Comparison of ENCODE assay signal across 27 cellular contexts in genomic region chr13:113559061-113559460, GRCh38. TPM values are rescaled to one million over a fixed set of nuclear protein-coding genes. Genes with fewer than 3 reads are reported as not detected.
DNase-seq lines count a peak whose midpoint lies in the region; ATAC-seq, FAIRE-seq and TF ChIP-seq lines count a peak whose summit lies in the region.
"Had no signal": no experiment of that assay in that cellular context is flagged by ENCODE, and none has a peak within 500 bp of the region (broad histone marks: within the 10 kb centered on the region; RNA-seq: fewer than 3 reads in every experiment).

No MANE protein-coding gene starts in this region.

- H3K27ac ChIP-seq in HepG2 (ENCODE audit: extremely low read length, insufficient read depth, low read length): no peak overlapping the region
- no peak overlapping the region for H3K27ac ChIP-seq in right lobe of liver
- no peak overlapping the region for H3K27ac ChIP-seq in endodermal cell (ENCODE audit: low read depth, low read length)
- no peak overlapping the region for H3K27ac ChIP-seq in upper lobe of right lung
- H3K27ac ChIP-seq: BLaER1, epithelial cell of prostate had no signal

- H3K4me1 ChIP-seq in HepG2 (ENCODE audit: insufficient read depth, low read length): peaks cover 27% of the 10 kb centered on the region
- H3K4me1 ChIP-seq in right lobe of liver: peaks cover 0 to 6% (median 0%) of the 10 kb centered on the region in 4 donors
- H3K4me1 ChIP-seq in endodermal cell (ENCODE audit: control insufficient read depth, insufficient read depth, low read length): no peaks in the 10 kb centered on the region
- H3K4me1 ChIP-seq in upper lobe of right lung: no peaks in the 10 kb centered on the region
- H3K4me1 ChIP-seq: HAP-1 had no signal

- DNase-seq in HepG2 (ENCODE audit: low spot score) (no peak), right lobe of liver (no peak), endodermal cell (peak; percentile 20), upper lobe of right lung (peak; percentile 10), NCI-H128 (lab: John Stamatoyannopoulos, UW; ENCODE audit: unreplicated experiment) (no peak)
- DNase-seq in activated CD4-positive, alpha-beta T cell treated with anti-CD3 and anti-CD28 coated beads, Interleukin-2, amount 10 ng/mL, durations not matched to agents 7 days and 5 days: no peak
- DNase-seq in activated CD4-positive, alpha-beta T cell treated with anti-CD3 and anti-CD28 coated beads, Interleukin-2, amount 50 U/mL, for 1 hour: no peak
- DNase-seq: activated CD4-positive, alpha-beta T cell treated with anti-CD3 and anti-CD28 coated beads for 36 hours; amygdala; DMS53; hypothalamus; Karpas-422; mesendoderm; NCI-H1694; NCI-H82; SHP77 treated with DMSO at 0.1 percent for 48 hours; stimulated activated CD4-positive, alpha-beta T cell treated with anti-CD3 and anti-CD28 coated beads, Interleukin-4, amount 100 ng/mL, for 4 hours; substantia nigra had no signal

- H3K27me3 Mint-ChIP-seq in endodermal cell (ENCODE audit: insufficient read depth): peaks cover 3% of the 10 kb centered on the region
- H3K27me3 Mint-ChIP-seq in nephron (ENCODE audit: low read depth): peaks cover 5% of the 10 kb centered on the region
- H3K27me3 Mint-ChIP-seq in activated CD4-positive, alpha-beta T cell treated with anti-CD3 and anti-CD28 coated beads, Interleukin-2, amount 10 ng/mL, durations not matched to agents 7 days and 5 days: no peaks in the 10 kb centered on the region
- H3K27me3 Mint-ChIP-seq: activated CD4-positive, alpha-beta T cell treated with anti-CD3 and anti-CD28 coated beads for 36 hours; activated naive CD4-positive, alpha-beta T cell treated with anti-CD3 and anti-CD28 coated beads, Interleukin-2, amount 50 U/mL, for 24 hours had no signal

- no peak for FAIRE-seq in HepG2 (lab: Jason Lieb, UNC)
- FAIRE-seq: GM12892, RCC 7860 had no signal

- no peaks in the 10 kb centered on the region for H3K79me2 ChIP-seq in HepG2 (ENCODE audit: insufficient read depth, low read length)

- no TSS peak for BruUV-seq in HepG2 (replicated peaks; lab: Mats Ljungman, UMichigan)

- TF ChIP-seq POLR2A in HepG2 (IDR thresholded peaks at IDR 0.05; ENCODE audit: insufficient read depth in 1 of 2, low read depth in 2 of 2, low read length in 2 of 2) (no peak), right lobe of liver (IDR thresholded peaks at IDR 0.05) (no peak)

- in situ Hi-C loops in HepG2 (cut with HindIII; ENCODE audit: extremely low pct_ligation_motif_present, low pct_unique_long_range_greater_than_20kb): no loop called here

- H3K9ac ChIP-seq in HepG2 (ENCODE audit: insufficient read depth, low read depth, low read length): no peak overlapping the region
- no peak overlapping the region for H3K9ac ChIP-seq in endodermal cell (ENCODE audit: extremely low read depth, low read length, poor library complexity, severe bottlenecking)
- H3K9ac ChIP-seq: BLaER1 had no signal

- H3K27me3 ChIP-seq in HepG2 (ENCODE audit: control insufficient read depth in 1 of 2, insufficient read depth in 2 of 2, low read length in 2 of 2) (no peaks in the 10 kb centered on the region), right lobe of liver (no peaks in the 10 kb centered on the region), endodermal cell (ENCODE audit: control insufficient read depth, insufficient read depth, low read length, poor library complexity, severe bottlenecking) (no peaks in the 10 kb centered on the region), upper lobe of right lung (no peaks in the 10 kb centered on the region)
- H3K27me3 ChIP-seq: BLaER1 had no signal

- no peaks in the 10 kb centered on the region for H3K4me1 Mint-ChIP-seq in endodermal cell
- H3K4me1 Mint-ChIP-seq in nephron: peaks cover 15% of the 10 kb centered on the region
- H3K4me1 Mint-ChIP-seq in activated CD4-positive, alpha-beta T cell treated with anti-CD3 and anti-CD28 coated beads, Interleukin-2, amount 10 ng/mL, durations not matched to agents 7 days and 5 days: no peaks in the 10 kb centered on the region

- H3K9me3 ChIP-seq in HepG2 (ENCODE audit: low read length) (no peaks in the 10 kb centered on the region), right lobe of liver (no peaks in the 10 kb centered on the region), endodermal cell (ENCODE audit: control insufficient read depth, low read length) (no peaks in the 10 kb centered on the region), upper lobe of right lung (no peaks in the 10 kb centered on the region)
- H3K9me3 ChIP-seq: BLaER1, HAP-1 had no signal

- intact Hi-C loops in HepG2 (cut with micrococcal nuclease; ENCODE audit: unreplicated experiment) (no loop called here), right lobe of liver (cut with DNase I) (no loop called here), upper lobe of right lung (cut with DNase I) (no loop called here)

- H3K4me3 Mint-ChIP-seq in endodermal cell (no peak overlapping the region), nephron (no peak overlapping the region)
- H3K4me3 Mint-ChIP-seq in activated CD4-positive, alpha-beta T cell treated with anti-CD3 and anti-CD28 coated beads, Interleukin-2, amount 10 ng/mL, durations not matched to agents 7 days and 5 days: no peak overlapping the region
- H3K4me3 Mint-ChIP-seq: activated CD4-positive, alpha-beta T cell treated with anti-CD3 and anti-CD28 coated beads for 36 hours; activated naive CD4-positive, alpha-beta T cell treated with anti-CD3 and anti-CD28 coated beads, Interleukin-2, amount 50 U/mL, for 24 hours; activated T-helper 1 cell treated with anti-CD3 and anti-CD28 coated beads, Interleukin-12 subunit alpha, Interleukin-12 subunit beta, Interleukin-2, Interleukin-4 antibody, amounts not matched to agents 30 ng/mL and 10 ng/mL and 1 ng/mL, durations not matched to agents 14 hours and 24 hours and 36 hours had no signal

- TF ChIP-seq CTCF in HepG2 (CRISPR knock-in tag; IDR thresholded peaks at IDR 0.05) (no peak), right lobe of liver (IDR thresholded peaks at IDR 0.05) (no peak), endodermal cell (conservative IDR thresholded peaks at IDR 0.05) (no peak), nephron (IDR thresholded peaks at IDR 0.05; ENCODE audit: unreplicated experiment in 3 of 3) (no peak), upper lobe of right lung (IDR thresholded peaks at IDR 0.05) (no peak)

- H3K9me3 Mint-ChIP-seq in endodermal cell (no peaks in the 10 kb centered on the region), nephron (no peaks in the 10 kb centered on the region)
- no peaks in the 10 kb centered on the region for H3K9me3 Mint-ChIP-seq in activated CD4-positive, alpha-beta T cell treated with anti-CD3 and anti-CD28 coated beads, Interleukin-2, amount 10 ng/mL, durations not matched to agents 7 days and 5 days
- H3K9me3 Mint-ChIP-seq: activated naive CD4-positive, alpha-beta T cell treated with anti-CD3 and anti-CD28 coated beads, Interleukin-2, amount 50 U/mL, for 24 hours; activated T-helper 1 cell treated with anti-CD3 and anti-CD28 coated beads, Interleukin-12 subunit alpha, Interleukin-12 subunit beta, Interleukin-2, Interleukin-4 antibody, amounts not matched to agents 30 ng/mL and 10 ng/mL and 1 ng/mL, durations not matched to agents 14 hours and 24 hours and 36 hours had no signal

- 71% methylated on average over 7 of the region's 7 CpGs for WGBS in HepG2 (ENCODE audit: low lambda C conversion rate)
- WGBS in right lobe of liver (ENCODE audit: insufficient coverage, low coverage, low lambda C conversion rate, missing lambda C conversion rate): 81% methylated on average over 7 of the region's 7 CpGs
- WGBS in endodermal cell (ENCODE audit: insufficient coverage in 1 of 2, insufficient read length in 1 of 2), 2 experiments: 82 to 95% methylated on average over 2 to 7 of the region's 7 CpGs

- TF ChIP-seq RAD21 in HepG2 (CRISPR knock-in tag; IDR thresholded peaks at IDR 0.05): no peak

- POLR2A ChIA-PET in HepG2 (lab: Yijun Ruan, JAX): no interaction called here
- POLR2A ChIA-PET in activated CD4-positive, alpha-beta T cell treated with anti-CD3 and anti-CD28 coated beads, Interleukin-2, amount 10 ng/mL, durations not matched to agents 7 days and 5 days (lab: Charles Lee): no interaction called here

- no peaks in the 10 kb centered on the region for H4K20me1 ChIP-seq in HepG2 (ENCODE audit: insufficient read depth, low read length)
- H4K20me1 ChIP-seq: BLaER1 had no signal

- no peak for TF ChIP-seq EP300 in HepG2 (IDR thresholded peaks at IDR 0.05; ENCODE audit: low read depth in 2 of 2, low read length in 2 of 2)
- TF ChIP-seq EP300 in HepG2 (CRISPR knock-in tag; IDR thresholded peaks at IDR 0.05; ENCODE audit: borderline replicate concordance): no peak

- H3K36me3 ChIP-seq in HepG2 (replicated peaks in 1 of 2; ENCODE audit: control insufficient read depth in 1 of 2, insufficient read depth in 2 of 2, low read length in 2 of 2) (peaks cover 0 to 2% of the 10 kb centered on the region in 2 experiments; a peak in 1 of 5 replicates), right lobe of liver (no peaks in the 10 kb centered on the region), endodermal cell (ENCODE audit: control insufficient read depth, insufficient read depth, low read length) (no peaks in the 10 kb centered on the region), upper lobe of right lung (no peaks in the 10 kb centered on the region)
- H3K36me3 ChIP-seq: BLaER1, HAP-1 had no signal

- H3K27ac Mint-ChIP-seq in endodermal cell: peak overlapping the region; percentile 10
- H3K27ac Mint-ChIP-seq in nephron: peak overlapping the region; percentile 25 to 58 (median 54)
- no peak overlapping the region for H3K27ac Mint-ChIP-seq in activated CD4-positive, alpha-beta T cell treated with anti-CD3 and anti-CD28 coated beads, Interleukin-2, amount 10 ng/mL, durations not matched to agents 7 days and 5 days
- H3K27ac Mint-ChIP-seq: activated CD4-positive, alpha-beta T cell treated with anti-CD3 and anti-CD28 coated beads for 36 hours; activated naive CD4-positive, alpha-beta T cell treated with anti-CD3 and anti-CD28 coated beads, Interleukin-2, amount 50 U/mL, for 24 hours; activated T-helper 1 cell treated with anti-CD3 and anti-CD28 coated beads, Interleukin-12 subunit alpha, Interleukin-12 subunit beta, Interleukin-2, Interleukin-4 antibody, amounts not matched to agents 30 ng/mL and 10 ng/mL and 1 ng/mL, durations not matched to agents 14 hours and 24 hours and 36 hours had no signal

- H3K4me3 ChIP-seq in HepG2 (replicated peaks in 1 of 3; ENCODE audit: insufficient read depth in 1 of 3, low read depth in 2 of 3, low read length in 3 of 3): no peak overlapping the region
- H3K4me3 ChIP-seq in right lobe of liver: no peak overlapping the region
- H3K4me3 ChIP-seq in endodermal cell (ENCODE audit: low read length): no peak overlapping the region
- H3K4me3 ChIP-seq in upper lobe of right lung: no peak overlapping the region
- H3K4me3 ChIP-seq: BLaER1, HAP-1 had no signal

- H3K4me2 ChIP-seq in HepG2 (ENCODE audit: low read depth, low read length): no peak overlapping the region
- H3K4me2 ChIP-seq: BLaER1 had no signal

- CTCF ChIA-PET in HepG2 (lab: Yijun Ruan, JAX; ENCODE audit: low intra/inter-chr PET ratio, low total read pairs): no interaction called here
- CTCF ChIA-PET in activated CD4-positive, alpha-beta T cell treated with anti-CD3 and anti-CD28 coated beads, Interleukin-2, amount 10 ng/mL, durations not matched to agents 7 days and 5 days (lab: Charles Lee): no interaction called here

- H2AFZ ChIP-seq in HepG2 (ENCODE audit: low read length): no peak overlapping the region

- H3K36me3 Mint-ChIP-seq in endodermal cell (ENCODE audit: low read depth) (no peaks in the 10 kb centered on the region), nephron (ENCODE audit: low read depth) (no peaks in the 10 kb centered on the region)
- H3K36me3 Mint-ChIP-seq in activated CD4-positive, alpha-beta T cell treated with anti-CD3 and anti-CD28 coated beads, Interleukin-2, amount 10 ng/mL, durations not matched to agents 7 days and 5 days (ENCODE audit: low read depth): no peaks in the 10 kb centered on the region
- H3K36me3 Mint-ChIP-seq: activated naive CD4-positive, alpha-beta T cell treated with anti-CD3 and anti-CD28 coated beads, Interleukin-2, amount 50 U/mL, for 24 hours had no signal

- ATAC-seq in HepG2: no peak
- ATAC-seq in right lobe of liver: no peak
- ATAC-seq in upper lobe of right lung: no peak
- ATAC-seq: activated CD4-positive, alpha-beta T cell treated with anti-CD3 and anti-CD28 coated beads for 36 hours; left colon had no signal

RNA-seq across cellular contexts. Expression of gene TFDP1, which starts 25.5 kb away (rescaled TPM):
- total RNA-seq in HepG2 (2016; rRNA removed; fragmentation: Illumina TruSeq; extraction: Trizol): 78.3 and 84.2 TPM in 2 replicates
- 194 and 195 TPM in 2 replicates for total RNA-seq in HepG2 (2016; cell fraction: cytosol; rRNA removed; fragmentation: Illumina TruSeq; extraction: Trizol; ENCODE audit: low read depth)
- 67.1 and 88.3 TPM in 2 replicates for total RNA-seq in HepG2 (2016; cell fraction: insoluble cytoplasmic fraction; rRNA removed; fragmentation: Illumina TruSeq; extraction: Trizol)
- total RNA-seq in HepG2 (2016; cell fraction: membrane; rRNA removed; fragmentation: Illumina TruSeq; extraction: Trizol): 221 and 222 TPM in 2 replicates
- total RNA-seq in HepG2 (2016; cell fraction: nucleus; rRNA removed; fragmentation: Illumina TruSeq; extraction: Trizol): 49.7 and 57.5 TPM in 2 replicates
- polyA plus RNA-seq in HepG2 (2011; rRNA removed): 31.6 and 38.0 TPM in 2 replicates
- polyA plus RNA-seq in HepG2 (2011; cell fraction: cytosol; rRNA removed): 25.7 and 26.3 TPM in 2 replicates
- 37.1 and 39.8 TPM in 2 replicates for polyA plus RNA-seq in HepG2 (2011; cell fraction: nucleus; rRNA removed)
- polyA plus RNA-seq in HepG2 (2012): 25.2 and 38.0 TPM in 2 replicates
- polyA plus RNA-seq in HepG2 (2016; cell fraction: cytosol; fragmentation: Illumina TruSeq; extraction: Trizol; ENCODE audit: low read depth): 283 and 288 TPM in 2 replicates
- 98.5 and 123 TPM in 2 replicates for polyA plus RNA-seq in HepG2 (2016; cell fraction: insoluble cytoplasmic fraction; fragmentation: Illumina TruSeq; extraction: Trizol; ENCODE audit: low read depth)
- polyA plus RNA-seq in HepG2 (2016; cell fraction: membrane; fragmentation: Illumina TruSeq; extraction: Trizol; ENCODE audit: low read depth): 260 and 268 TPM in 2 replicates
- 93.4 and 97.4 TPM in 2 replicates for polyA plus RNA-seq in HepG2 (2016; cell fraction: nucleus; fragmentation: Illumina TruSeq; extraction: Trizol; ENCODE audit: insufficient read depth, low read depth)
- 27.0 and 92.2 TPM in 2 replicates for polyA minus RNA-seq in HepG2 (2011; rRNA and poly(A)+ RNA removed; ENCODE audit: low replicate concordance)
- 13.8 and 22.4 TPM in 2 replicates for polyA minus RNA-seq in HepG2 (2011; cell fraction: cytosol; rRNA and poly(A)+ RNA removed)
- polyA minus RNA-seq in HepG2 (2011; cell fraction: nucleus; rRNA and poly(A)+ RNA removed): 24.0 and 26.7 TPM in 2 replicates
- 10 to 100 TPM; 21.7 to 26.9 (median 25.1) TPM for total RNA-seq in right lobe of liver
- 10 to 100 TPM; 74.8 to 76.1 TPM for total RNA-seq in endodermal cell
- 84.3 TPM for polyA plus RNA-seq in endodermal cell (2013, experiment 1 of 2)
- 82.9 TPM for polyA plus RNA-seq in endodermal cell (2013, experiment 2 of 2)
- total RNA-seq in upper lobe of right lung: 42.3 TPM
- 100 to 1,000 TPM; 152 to 153 TPM for total RNA-seq in activated CD4-positive, alpha-beta T cell treated with anti-CD3 and anti-CD28 coated beads, Interleukin-2, amount 10 ng/mL, durations not matched to agents 7 days and 5 days

Comparison
In these comparisons a context has a peak if more than half of its experiments do, and no peak if none do; other contexts are left out.
1. DNase-seq: peak in endodermal cell (single experiment) and upper lobe of right lung (single experiment); none in HepG2 (single experiment), right lobe of liver (0 of 3), NCI-H128 (single experiment), activated CD4-positive, alpha-beta T cell treated with anti-CD3 and anti-CD28 coated beads, Interleukin-2, amount 10 ng/mL, durations not matched to agents 7 days and 5 days (single experiment) and activated CD4-positive, alpha-beta T cell treated with anti-CD3 and anti-CD28 coated beads, Interleukin-2, amount 50 U/mL, for 1 hour (single experiment).